Comparison of ENCODE assay signal across 8 cellular contexts in the genomic region with DNA sequence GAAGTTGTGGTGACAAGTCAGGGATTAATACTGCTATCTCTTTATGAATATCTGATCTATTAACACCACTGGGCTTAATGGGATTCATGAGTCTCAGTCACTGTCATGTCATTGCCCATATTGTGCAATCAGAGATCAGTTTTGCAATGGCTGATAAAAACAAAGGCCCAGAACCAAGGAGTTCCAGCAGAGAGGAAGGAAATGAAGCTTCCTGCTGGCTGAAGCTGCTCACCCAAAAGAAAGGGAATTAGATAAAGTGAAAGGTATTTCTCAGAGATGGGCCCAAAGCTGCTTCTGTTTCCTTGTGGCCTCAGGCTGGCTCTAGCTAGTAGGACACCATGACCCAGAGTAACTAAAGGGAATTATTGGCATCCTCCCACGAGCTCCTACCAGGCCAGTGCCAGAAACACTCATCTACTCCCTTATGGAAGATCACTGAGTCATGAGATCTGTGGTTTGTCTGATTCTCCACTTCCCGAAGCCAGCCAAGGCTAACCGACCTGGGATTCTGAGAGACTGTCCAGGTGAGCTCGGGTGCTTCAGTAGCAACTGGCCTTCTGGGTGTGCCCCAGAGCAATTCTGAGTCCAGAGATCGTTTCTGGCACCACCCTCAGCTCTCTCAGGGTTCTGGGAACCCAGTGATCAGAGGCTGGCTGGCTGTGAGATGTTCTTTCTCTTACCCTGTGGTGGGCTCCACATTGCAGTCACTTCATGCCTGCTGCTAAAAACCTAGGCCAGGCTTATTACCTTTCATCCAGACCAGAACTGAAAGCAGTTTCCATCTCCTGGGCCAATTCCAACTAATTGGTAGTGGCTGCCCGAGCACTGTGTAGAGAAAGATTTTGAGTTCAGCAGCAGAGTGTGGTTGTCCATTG.
DNase-seq lines count a peak whose midpoint lies in the region; ATAC-seq, FAIRE-seq and TF ChIP-seq lines count a peak whose summit lies in the region.

No MANE protein-coding gene starts in this region.

- peak; percentile 97 for DNase-seq in A673 (ENCODE audit: low spot score)
- peak; percentile 83 for DNase-seq in astrocyte of the cerebellum (ENCODE audit: low read depth)
- peak; percentile 71 for DNase-seq in kidney
- peak; percentile 88 for DNase-seq in stromal cell of bone marrow (ENCODE audit: low read depth)
- DNase-seq in activated T-helper 1 cell treated with anti-CD3 and anti-CD28 coated beads, Interleukin-12 subunit alpha, Interleukin-12 subunit beta, Interleukin-2, Interleukin-4 antibody, amounts not matched to agents 30 ng/mL and 10 ng/mL and 1 ng/mL, durations not matched to agents 14 hours and 24 hours and 36 hours (ENCODE audit: low spot score) = no peak
- DNase-seq in GM19238 (ENCODE audit: insufficient read length, low spot score) = no peak

- H3K9me3 Mint-ChIP-seq in activated T-helper 1 cell treated with anti-CD3 and anti-CD28 coated beads, Interleukin-12 subunit alpha, Interleukin-12 subunit beta, Interleukin-2, Interleukin-4 antibody, amounts not matched to agents 30 ng/mL and 10 ng/mL and 1 ng/mL, durations not matched to agents 14 hours and 24 hours and 36 hours = peaks cover 12% of the 10 kb centered on the region

- H3K36me3 ChIP-seq in A673 (ENCODE audit: insufficient read depth, low read length, poor library complexity, severe bottlenecking) (no peaks in the 10 kb centered on the region), HUES6 (ENCODE audit: control insufficient read depth, insufficient read depth, low read length) (peaks cover 5% of the 10 kb centered on the region), kidney (ENCODE audit: control insufficient read depth in 1 of 2, insufficient read depth in 2 of 2, low read length in 2 of 2) (no peaks in the 10 kb centered on the region)

- H3K4me3 ChIP-seq in A673 (ENCODE audit: low read depth, low read length, poor library complexity, severe bottlenecking) (peak overlapping the region; percentile 8), HUES6 (ENCODE audit: low read depth, low read length) (no peak overlapping the region), astrocyte of the cerebellum (ENCODE audit: low read depth, low read length) (no peak overlapping the region), kidney (ENCODE audit: low read length in 2 of 2) (no peak overlapping the region)

- no peaks in the 10 kb centered on the region for H3K27me3 Mint-ChIP-seq in activated T-helper 1 cell treated with anti-CD3 and anti-CD28 coated beads, Interleukin-12 subunit alpha, Interleukin-12 subunit beta, Interleukin-2, Interleukin-4 antibody, amounts not matched to agents 30 ng/mL and 10 ng/mL and 1 ng/mL, durations not matched to agents 14 hours and 24 hours and 36 hours (ENCODE audit: insufficient read depth)

- H3K27ac ChIP-seq in A673 (ENCODE audit: low read depth, low read length, poor library complexity, severe bottlenecking) (peak overlapping the region; percentile 89), HUES6 (ENCODE audit: low read depth, low read length) (peak overlapping the region; percentile 4; the same call in 1 of the 2 replicates), kidney (ENCODE audit: low read depth in 2 of 2, low read length in 2 of 2) (peak overlapping the region; percentile 63 to 88)

- peak overlapping the region; percentile 6 for H3K9ac ChIP-seq in HUES6 (ENCODE audit: low read length)
- no peak overlapping the region for H3K9ac ChIP-seq in kidney (ENCODE audit: low read length in 2 of 2)

- TSS peak; percentile 57 for BruUV-seq in A673 (replicated peaks; lab: Mats Ljungman, UMichigan)

- H3K27me3 ChIP-seq in A673 (replicated peaks; ENCODE audit: insufficient read depth, low read depth, low read length, poor library complexity) (no peaks in the 10 kb centered on the region), HUES6 (ENCODE audit: control insufficient read depth, insufficient read depth, low read length) (no peaks in the 10 kb centered on the region)

- H3K27ac Mint-ChIP-seq in activated T-helper 1 cell treated with anti-CD3 and anti-CD28 coated beads, Interleukin-12 subunit alpha, Interleukin-12 subunit beta, Interleukin-2, Interleukin-4 antibody, amounts not matched to agents 30 ng/mL and 10 ng/mL and 1 ng/mL, durations not matched to agents 14 hours and 24 hours and 36 hours = no peak overlapping the region

- H3K4me3 Mint-ChIP-seq in activated T-helper 1 cell treated with anti-CD3 and anti-CD28 coated beads, Interleukin-12 subunit alpha, Interleukin-12 subunit beta, Interleukin-2, Interleukin-4 antibody, amounts not matched to agents 30 ng/mL and 10 ng/mL and 1 ng/mL, durations not matched to agents 14 hours and 24 hours and 36 hours = no peak overlapping the region

- CTCF ChIA-PET in A673 (lab: Charles Lee) = no interaction called here

- peaks cover 5% of the 10 kb centered on the region for H3K36me3 Mint-ChIP-seq in activated T-helper 1 cell treated with anti-CD3 and anti-CD28 coated beads, Interleukin-12 subunit alpha, Interleukin-12 subunit beta, Interleukin-2, Interleukin-4 antibody, amounts not matched to agents 30 ng/mL and 10 ng/mL and 1 ng/mL, durations not matched to agents 14 hours and 24 hours and 36 hours (ENCODE audit: low read depth)

- in situ Hi-C loops in astrocyte of the cerebellum (cut with HindIII; ENCODE audit: low sequenced_read_pairs) = loop anchor here (5.0 kb wide), 1 partner anchor 61 kb away; no protein-coding TSS in a partner anchor

- H3K9me3 ChIP-seq in A673 (ENCODE audit: low read depth, low read length, poor library complexity, severe bottlenecking) (peaks cover 5% of the 10 kb centered on the region), HUES6 (ENCODE audit: control insufficient read depth, insufficient read depth, low read depth, low read length) (no peaks in the 10 kb centered on the region), kidney (ENCODE audit: control insufficient read depth in 1 of 2, low read length in 2 of 2) (no peaks in the 10 kb centered on the region)

- TF ChIP-seq CTCF in A673 (conservative IDR thresholded peaks at IDR 0.05; ENCODE audit: low read depth, low read length) (no peak), astrocyte of the cerebellum (IDR thresholded peaks at IDR 0.05; ENCODE audit: low read depth, low read length, missing control alignments) (no peak), kidney (IDR thresholded peaks at IDR 0.05; ENCODE audit: borderline replicate concordance, extremely low read depth, insufficient read depth) (no peak)

- intact Hi-C loops in A673 (cut with micrococcal nuclease; ENCODE audit: unreplicated experiment) (loop anchor here (2.0 to 5.0 kb wide), 2 partner anchors 39 to 131 kb away; partner anchors contain the start of gene PELI1), kidney (cut with DNase I) (no loop called here)
- intact Hi-C loops in activated T-helper 1 cell treated with anti-CD3 and anti-CD28 coated beads, Interleukin-12 subunit alpha, Interleukin-12 subunit beta, Interleukin-2, Interleukin-4 antibody, amounts not matched to agents 30 ng/mL and 10 ng/mL and 1 ng/mL, durations not matched to agents 14 hours and 24 hours and 36 hours (cut with micrococcal nuclease) = loop anchor here (2.0 kb wide), 1 partner anchor 13 kb away; no protein-coding TSS in a partner anchor

- POLR2A ChIA-PET in A673 (lab: Charles Lee; ENCODE audit: low non-redundant PET) = interaction anchor here (1.0 kb wide), 1 partner anchor 38 kb away, joined by 5 read pairs; no protein-coding TSS in a partner anchor

- no peak for FAIRE-seq in kidney (lab: Jason Lieb, UNC)

- H3K4me1 Mint-ChIP-seq in activated T-helper 1 cell treated with anti-CD3 and anti-CD28 coated beads, Interleukin-12 subunit alpha, Interleukin-12 subunit beta, Interleukin-2, Interleukin-4 antibody, amounts not matched to agents 30 ng/mL and 10 ng/mL and 1 ng/mL, durations not matched to agents 14 hours and 24 hours and 36 hours (ENCODE audit: low read depth) = peaks cover 20% of the 10 kb centered on the region

- H3K4me1 ChIP-seq in A673 (ENCODE audit: insufficient read depth, low read length, poor library complexity, severe bottlenecking) (peaks cover 45% of the 10 kb centered on the region), HUES6 (ENCODE audit: control insufficient read depth, insufficient read depth, low read length) (peaks cover 70% of the 10 kb centered on the region), kidney (ENCODE audit: control insufficient read depth in 1 of 2, insufficient read depth in 1 of 2, low read depth in 1 of 2, low read length in 2 of 2) (peaks cover 21 to 31% of the 10 kb centered on the region in 2 donors)

- ATAC-seq in HG03095 (IDR thresholded peaks at IDR 0.05; ENCODE audit: unreplicated experiment) = no peak

Comparison
In these comparisons a context has a peak if more than half of its experiments do, and no peak if none do; other contexts are left out.
1. DNase-seq: peak in A673 (single experiment), astrocyte of the cerebellum (single experiment), kidney (single experiment) and stromal cell of bone marrow (single experiment); none in activated T-helper 1 cell treated with anti-CD3 and anti-CD28 coated beads, Interleukin-12 subunit alpha, Interleukin-12 subunit beta, Interleukin-2, Interleukin-4 antibody, amounts not matched to agents 30 ng/mL and 10 ng/mL and 1 ng/mL, durations not matched to agents 14 hours and 24 hours and 36 hours (single experiment) and GM19238 (single experiment).
2. H3K27ac ChIP-seq: peak in every context shown above with its lines; median percentile 89 in A673; 76 in kidney; 4 in HUES6.